In the genomic region with DNA sequence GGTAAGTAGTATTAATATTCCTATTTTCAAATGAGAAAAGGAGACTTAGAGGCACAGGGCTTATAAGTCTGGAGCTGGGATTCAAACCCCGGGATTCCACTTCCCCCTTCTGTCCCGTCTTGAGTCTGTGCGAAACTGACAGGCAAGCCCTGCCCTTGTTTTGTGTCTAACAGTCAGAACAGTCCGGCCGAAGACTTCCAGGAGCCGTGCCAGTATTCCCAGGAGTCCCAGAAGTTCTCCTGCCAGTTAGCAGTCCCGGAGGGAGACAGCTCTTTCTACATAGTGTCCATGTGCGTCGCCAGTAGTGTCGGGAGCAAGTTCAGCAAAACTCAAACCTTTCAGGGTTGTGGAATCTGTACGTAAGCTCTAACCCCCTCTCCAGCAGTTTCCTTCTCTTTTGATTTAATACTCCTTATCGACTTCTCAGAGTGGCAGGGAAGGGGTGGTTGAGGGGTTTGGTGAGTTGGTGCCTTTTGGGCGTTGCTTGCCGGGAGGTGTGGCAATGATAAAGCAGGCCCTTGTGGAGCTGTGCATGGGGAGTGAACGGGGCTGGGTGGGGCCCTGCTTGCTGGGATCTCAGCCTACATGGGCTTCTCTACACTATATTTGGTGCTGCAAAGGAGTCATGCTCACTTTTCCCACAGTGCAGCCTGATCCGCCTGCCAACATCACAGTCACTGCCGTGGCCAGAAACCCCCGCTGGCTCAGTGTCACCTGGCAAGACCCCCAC, we compare ENCODE assay signal across 2 cellular contexts.
TF ChIP-seq lines count a peak whose summit lies in the region.

No MANE protein-coding gene starts in this region.

TF ChIP-seq in liver, 16 proteins besides CTCF, POLR2A, EP300 and RAD21:
- TF ChIP-seq, protein P1, sequence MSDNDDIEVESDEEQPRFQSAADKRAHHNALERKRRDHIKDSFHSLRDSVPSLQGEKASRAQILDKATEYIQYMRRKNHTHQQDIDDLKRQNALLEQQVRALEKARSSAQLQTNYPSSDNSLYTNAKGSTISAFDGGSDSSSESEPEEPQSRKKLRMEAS (IDR thresholded peaks at IDR 0.05), result peak; percentile 19
- TF ChIP-seq FOXA1 (IDR thresholded peaks at IDR 0.05) (no peak), TAF1 (conservative IDR thresholded peaks at IDR 0.05) (no peak), HNF4A (conservative IDR thresholded peaks at IDR 0.05) (no peak), HNF4G (IDR thresholded peaks at IDR 0.05) (no peak), SP1 (IDR thresholded peaks at IDR 0.05) (peak; percentile 9)

TF ChIP-seq in HepG2, 621 proteins besides CTCF, POLR2A, EP300 and RAD21:
- TF ChIP-seq ETV6 (CRISPR knock-in tag; conservative IDR thresholded peaks at IDR 0.05) (no peak), SIN3B (IDR thresholded peaks at IDR 0.05; ENCODE audit: low read length) (no peak)
